Comparison of ENCODE assay signal across 19 cellular contexts in the genomic region with DNA sequence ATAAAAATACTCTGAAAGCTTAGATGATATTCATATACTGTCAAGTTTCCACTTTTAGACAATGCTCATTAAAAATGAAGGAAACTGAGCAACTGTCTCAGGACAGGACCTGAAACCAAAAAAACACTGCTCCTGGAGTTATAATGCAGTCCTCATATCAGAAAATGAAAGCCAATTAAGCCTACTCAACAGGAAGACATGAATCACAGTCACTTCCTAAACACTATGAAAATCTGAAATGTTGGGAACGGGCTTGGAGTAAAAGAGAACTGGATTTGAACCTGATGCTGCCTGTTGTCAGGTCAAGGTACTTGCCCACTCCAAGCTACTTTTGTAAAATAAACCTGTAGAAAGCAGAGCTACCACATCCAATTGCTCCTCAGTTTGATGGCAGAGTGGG.
DNase-seq lines count a peak whose midpoint lies in the region; ATAC-seq lines count a peak whose summit lies in the region.
"Had no signal": no experiment of that assay in that cellular context is flagged by ENCODE, and none has a peak within 500 bp of the region (broad histone marks: within the 10 kb centered on the region; RNA-seq: fewer than 3 reads in every experiment).

No MANE protein-coding gene starts in this region.

- DNase-seq in HT1080 (ENCODE audit: low read depth) (peak; percentile 35), dermis blood vessel endothelial cell (peak; percentile 81), lung microvascular endothelial cell (ENCODE audit: low read depth in 2 of 2) (peak; percentile 81 to 83), NCI-H187 (lab: John Stamatoyannopoulos, UW) (no peak), GM03348 (ENCODE audit: low spot score) (no peak), GDM1 (lab: John Stamatoyannopoulos, UW) (no peak)
- DNase-seq: ACHN; CD4-positive, alpha-beta memory T cell; DMS 273 treated with DMSO at 0.1 percent for 48 hours; DMS79 treated with DMSO at 0.1 percent for 48 hours; IMR-90; NCI-H1105; NCI-H146; NCI-H2029 treated with DMSO at 0.1 percent for 48 hours; NCI-H345; NCI-H524 treated with DMSO at 0.1 percent for 48 hours; NCI-H82; SJCRH30 had no signal

- no peak for ATAC-seq in HG03432 (IDR thresholded peaks at IDR 0.05; ENCODE audit: unreplicated experiment)

Comparison
In these comparisons a context has a peak if more than half of its experiments do, and no peak if none do; other contexts are left out.
1. DNase-seq: peak in HT1080 (single experiment), dermis blood vessel endothelial cell (single experiment) and lung microvascular endothelial cell (2 of 2); none in NCI-H187 (0 of 2), GM03348 (single experiment) and GDM1 (single experiment).